ENCODE assay signal across 1 cellular context in the genomic region with DNA sequence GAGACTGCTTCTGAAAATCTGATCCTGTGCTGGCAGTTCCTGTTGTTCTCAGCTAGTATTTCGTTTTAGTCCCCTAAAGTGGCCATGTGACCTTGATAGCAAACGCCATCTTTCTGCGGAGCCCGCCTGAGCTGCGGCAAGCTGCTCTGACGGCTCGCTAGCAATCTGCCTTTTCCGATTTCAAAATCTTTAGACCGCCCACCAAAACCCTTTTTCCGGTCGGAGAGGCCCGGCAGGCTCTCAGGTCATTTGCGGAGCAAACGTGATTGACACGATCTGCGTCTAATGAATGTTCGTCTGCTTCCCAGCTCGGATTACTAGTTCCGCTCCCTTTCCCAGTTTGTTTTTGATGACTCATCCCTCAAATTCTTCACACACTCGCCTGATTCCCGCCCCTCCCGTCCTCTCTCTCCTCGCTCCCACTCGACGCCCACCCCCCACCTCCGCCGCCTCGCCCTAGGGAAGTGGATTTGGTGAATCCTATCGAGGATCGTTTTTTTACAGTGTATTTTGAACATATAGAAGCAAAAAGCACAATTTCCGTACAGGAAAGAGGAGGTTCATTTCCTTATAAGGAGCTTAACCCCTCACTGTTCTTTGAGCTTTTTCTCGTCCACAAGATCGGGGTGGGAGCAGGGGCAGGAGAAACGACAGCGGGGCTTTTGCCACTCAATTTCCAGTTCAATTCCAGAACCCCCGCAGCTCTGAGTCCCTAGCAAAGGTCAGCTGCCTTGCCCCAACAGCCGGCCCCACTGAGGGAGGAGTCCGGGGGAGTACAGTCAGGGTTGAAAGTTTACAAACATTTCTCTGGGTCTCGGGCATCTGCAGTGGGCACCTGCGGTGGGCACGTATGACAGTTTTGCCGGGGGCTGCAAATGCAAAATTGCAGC.
TF ChIP-seq lines count a peak whose summit lies in the region.

No MANE protein-coding gene starts in this region.

TF ChIP-seq in IMR-90, 13 proteins besides CTCF, POLR2A, EP300 and RAD21:
- TF ChIP-seq CHD1 (IDR thresholded peaks at IDR 0.05; ENCODE audit: low read depth, low read length): no peak
- TF ChIP-seq CEBPB (IDR thresholded peaks at IDR 0.05; ENCODE audit: low read depth, low read length): 0 out of 2 replicates have a peak, but pooled peaks have one; percentile 35
- TF ChIP-seq BHLHE40 (IDR thresholded peaks at IDR 0.05; ENCODE audit: low read depth, low read length): no peak
- peak; percentile 30; the same call in 1 of the 2 replicates for TF ChIP-seq MAZ (IDR thresholded peaks at IDR 0.05; ENCODE audit: borderline replicate concordance, low read depth, low read length)
- peak; percentile 58; the same call in 1 of the 2 replicates for TF ChIP-seq MXI1 (IDR thresholded peaks at IDR 0.05; ENCODE audit: borderline replicate concordance, low read depth, low read length)
- TF ChIP-seq RCOR1 (IDR thresholded peaks at IDR 0.05; ENCODE audit: insufficient replicate concordance, low read length): no peak
- TF ChIP-seq NFE2L2 (IDR thresholded peaks at IDR 0.05; ENCODE audit: low read depth, low read length): peak; percentile 68
- TF ChIP-seq RFX5 (IDR thresholded peaks at IDR 0.05; ENCODE audit: low read depth, low read length): no peak
- TF ChIP-seq, protein P1, sequence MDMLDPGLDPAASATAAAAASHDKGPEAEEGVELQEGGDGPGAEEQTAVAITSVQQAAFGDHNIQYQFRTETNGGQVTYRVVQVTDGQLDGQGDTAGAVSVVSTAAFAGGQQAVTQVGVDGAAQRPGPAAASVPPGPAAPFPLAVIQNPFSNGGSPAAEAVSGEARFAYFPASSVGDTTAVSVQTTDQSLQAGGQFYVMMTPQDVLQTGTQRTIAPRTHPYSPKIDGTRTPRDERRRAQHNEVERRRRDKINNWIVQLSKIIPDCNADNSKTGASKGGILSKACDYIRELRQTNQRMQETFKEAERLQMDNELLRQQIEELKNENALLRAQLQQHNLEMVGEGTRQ (IDR thresholded peaks at IDR 0.05; ENCODE audit: low read depth, low read length): peak; percentile 80
- peak; percentile 93 for TF ChIP-seq FOS (IDR thresholded peaks at IDR 0.05; ENCODE audit: low read depth, low read length)
- no peak for TF ChIP-seq SMC3 (IDR thresholded peaks at IDR 0.05; ENCODE audit: low read depth, low read length)
- TF ChIP-seq ELK1 (IDR thresholded peaks at IDR 0.05; ENCODE audit: borderline replicate concordance, low read depth, low read length): no peak
- 0 out of 2 replicates have a peak, but pooled peaks have one; percentile 20 for TF ChIP-seq MAFK (IDR thresholded peaks at IDR 0.05; ENCODE audit: low read depth, low read length)
